Comparison of ENCODE assay signal across 7 cellular contexts in genomic region chr4:112706840-112707207, GRCh38.
DNase-seq lines count a peak whose midpoint lies in the region; ATAC-seq and TF ChIP-seq lines count a peak whose summit lies in the region.

No MANE protein-coding gene starts in this region.

- peaks cover 22% of the 10 kb centered on the region for H3K4me1 ChIP-seq in Karpas-422 (ENCODE audit: low read length)
- H3K4me1 ChIP-seq in foreskin keratinocyte = no peaks in the 10 kb centered on the region

- peak overlapping the region; percentile 98 for H2AFZ ChIP-seq in Karpas-422 (ENCODE audit: low read length)

- ATAC-seq in GM18868 (IDR thresholded peaks at IDR 0.05; ENCODE audit: unreplicated experiment) (peak; percentile 12), foreskin keratinocyte (no peak)
- no peak for ATAC-seq in effector memory CD8-positive, alpha-beta T cell (replicated peaks)

- no peaks in the 10 kb centered on the region for H3K9me3 ChIP-seq in Karpas-422 (ENCODE audit: low read length)

- no peaks in the 10 kb centered on the region for H3K27me3 ChIP-seq in Karpas-422 (ENCODE audit: low read length)
- H3K27me3 ChIP-seq in foreskin keratinocyte = peaks cover 63% of the 10 kb centered on the region

- peaks cover 3% of the 10 kb centered on the region for H3K36me3 Mint-ChIP-seq in effector memory CD8-positive, alpha-beta T cell (ENCODE audit: insufficient read depth)
- no peaks in the 10 kb centered on the region for H3K36me3 Mint-ChIP-seq in osteocyte (ENCODE audit: unreplicated experiment)

- H4K20me1 ChIP-seq in Karpas-422 (ENCODE audit: insufficient read depth, low read depth, low read length) = no peaks in the 10 kb centered on the region

- no peaks in the 10 kb centered on the region for H3K9me2 ChIP-seq in Karpas-422 (replicated peaks; ENCODE audit: insufficient read depth, low read length)

- peaks cover 37 to 58% of the 10 kb centered on the region in 2 donors for H3K27me3 Mint-ChIP-seq in effector memory CD8-positive, alpha-beta T cell
- H3K27me3 Mint-ChIP-seq in osteocyte (ENCODE audit: unreplicated experiment) = peaks cover 59% of the 10 kb centered on the region

- peak overlapping the region in 1 of 2 donors; percentile 64 for H3K27ac Mint-ChIP-seq in effector memory CD8-positive, alpha-beta T cell
- H3K27ac Mint-ChIP-seq in osteocyte (ENCODE audit: unreplicated experiment) = no peak overlapping the region

- peaks cover 14 to 16% of the 10 kb centered on the region in 2 donors for H3K4me1 Mint-ChIP-seq in effector memory CD8-positive, alpha-beta T cell (ENCODE audit: low read depth in 2 of 2)
- peaks cover 10% of the 10 kb centered on the region for H3K4me1 Mint-ChIP-seq in osteocyte (ENCODE audit: unreplicated experiment)

- peak overlapping the region; percentile 63; the same call in 1 of the 2 replicates for H3K4me3 ChIP-seq in Karpas-422 (ENCODE audit: low read length)

- no peaks in the 10 kb centered on the region for H3K9me3 Mint-ChIP-seq in effector memory CD8-positive, alpha-beta T cell
- no peaks in the 10 kb centered on the region for H3K9me3 Mint-ChIP-seq in osteocyte (ENCODE audit: unreplicated experiment)

- DNase-seq in Karpas-422 = no peak
- no peak for DNase-seq in effector memory CD8-positive, alpha-beta T cell
- no peak for DNase-seq in osteocyte (ENCODE audit: extremely low spot score, unreplicated experiment)
- no peak for DNase-seq in NCI-H2081 treated with DMSO at 0.1 percent for 48 hours (lab: John Stamatoyannopoulos, UW)
- DNase-seq in GM03348 (ENCODE audit: low spot score) = no peak
- DNase-seq in foreskin keratinocyte = no peak

- peak overlapping the region; percentile 56 for H3K9ac ChIP-seq in Karpas-422 (ENCODE audit: low read length)

- H3K79me2 ChIP-seq in Karpas-422 (ENCODE audit: low read length) = no peaks in the 10 kb centered on the region

- H3K4me2 ChIP-seq in Karpas-422 (ENCODE audit: low read depth, low read length, poor library complexity, severe bottlenecking) = peak overlapping the region; percentile 70

- H3K27ac ChIP-seq in Karpas-422 (ENCODE audit: low read length) = no peak overlapping the region
- H3K27ac ChIP-seq in foreskin keratinocyte = no peak overlapping the region

- no peaks in the 10 kb centered on the region for H3K36me3 ChIP-seq in Karpas-422 (ENCODE audit: insufficient read depth, low read length)

- no peak for TF ChIP-seq CTCF in osteocyte (IDR thresholded peaks at IDR 0.05)
- no peak for TF ChIP-seq CTCF in foreskin keratinocyte (conservative IDR thresholded peaks at IDR 0.05)

- H3K4me3 Mint-ChIP-seq in effector memory CD8-positive, alpha-beta T cell = peak overlapping the region; percentile 90 to 91
- peak overlapping the region; percentile 77 for H3K4me3 Mint-ChIP-seq in osteocyte (ENCODE audit: unreplicated experiment)
